8 cellular contexts compared by ENCODE assay signal in genomic region chr6:142207265-142207877, GRCh38.
A peak's percentile ranks its signal among the peaks of the same experiment; 100 is the strongest.
DNase-seq lines count a peak whose midpoint lies in the region; ATAC-seq and TF ChIP-seq lines count a peak whose summit lies in the region.

No MANE protein-coding gene starts in this region.

- H3K4me3 ChIP-seq in GM12864 (ENCODE audit: low read depth, low read length), result no peak overlapping the region
- no peak overlapping the region for H3K4me3 ChIP-seq in psoas muscle

- H3K27me3 Mint-ChIP-seq in activated T-cell treated with anti-CD3 and anti-CD28 coated beads, Interleukin-2, amount 50 U/mL, for 24 hours, result no peaks in the 10 kb centered on the region

- H3K27ac ChIP-seq in foreskin keratinocyte (no peak overlapping the region), psoas muscle (no peak overlapping the region)

- ATAC-seq in HG02588 (IDR thresholded peaks at IDR 0.05; ENCODE audit: unreplicated experiment) (peak; percentile 62), foreskin keratinocyte (peak; percentile 77), psoas muscle (peak; percentile 56 to 91 (median 79))

- H3K27me3 ChIP-seq in foreskin keratinocyte (no peaks in the 10 kb centered on the region), psoas muscle (ENCODE audit: insufficient read depth in 3 of 3, low read length in 2 of 3) (no peaks in the 10 kb centered on the region)

- H3K4me1 ChIP-seq in foreskin keratinocyte (no peaks in the 10 kb centered on the region), psoas muscle (no peaks in the 10 kb centered on the region)

- TF ChIP-seq CTCF in GM12864 (IDR thresholded peaks at IDR 0.05; ENCODE audit: low read depth, low read length, missing control alignments), result peak; percentile 79
- peak; percentile 87 for TF ChIP-seq CTCF in foreskin keratinocyte (conservative IDR thresholded peaks at IDR 0.05)
- TF ChIP-seq CTCF in psoas muscle (IDR thresholded peaks at IDR 0.05), result peak; percentile 65

- 61 to 70% (median 63%) methylated on average over 4 of the region's 4 CpGs for WGBS in psoas muscle, 3 donors

- peaks cover 3 to 38% of the 10 kb centered on the region in 2 donors for H3K36me3 ChIP-seq in psoas muscle (ENCODE audit: insufficient read depth in 1 of 2, low read depth in 1 of 2)

- no peak overlapping the region for H3K4me3 Mint-ChIP-seq in activated T-cell treated with anti-CD3 and anti-CD28 coated beads, Interleukin-2, amount 50 U/mL, for 24 hours

- no peaks in the 10 kb centered on the region for H3K9me3 ChIP-seq in psoas muscle

- no peak overlapping the region for H3K27ac Mint-ChIP-seq in activated T-cell treated with anti-CD3 and anti-CD28 coated beads, Interleukin-2, amount 50 U/mL, for 24 hours

- peaks cover 3% of the 10 kb centered on the region for H3K9me3 Mint-ChIP-seq in activated T-cell treated with anti-CD3 and anti-CD28 coated beads, Interleukin-2, amount 50 U/mL, for 24 hours

- H3K4me1 Mint-ChIP-seq in activated T-cell treated with anti-CD3 and anti-CD28 coated beads, Interleukin-2, amount 50 U/mL, for 24 hours (ENCODE audit: low read depth), result no peaks in the 10 kb centered on the region

- DNase-seq in GM12864 (ENCODE audit: low read depth) (peak; percentile 13), NCI-H748 (lab: John Stamatoyannopoulos, UW; ENCODE audit: unreplicated experiment) (peak; percentile 67), foreskin keratinocyte (peak in 1 of 2 donors; percentile 27), psoas muscle (peak in 1 of 2 donors; percentile 52), posterior vena cava (ENCODE audit: low spot score) (no peak), NCI-H446 treated with DMSO at 0.1 percent for 48 hours (lab: John Stamatoyannopoulos, UW) (no peak)
- peak; percentile 49 for DNase-seq in activated T-cell treated with anti-CD3 and anti-CD28 coated beads, Interleukin-2, amount 50 U/mL, for 24 hours

- H3K36me3 Mint-ChIP-seq in activated T-cell treated with anti-CD3 and anti-CD28 coated beads, Interleukin-2, amount 50 U/mL, for 24 hours (ENCODE audit: low read depth), result peaks cover 82% of the 10 kb centered on the region

- intact Hi-C loops in psoas muscle (cut with DNase I) (loop anchor here (2.0 to 5.0 kb wide), 2 partner anchors 60 to 61 kb away; partner anchors contain the start of genes NMBR (in 2 of the 2) and VTA1 (in 2 of the 2)), posterior vena cava (cut with DNase I) (no loop called here)

Comparison
In these comparisons a context has a peak if more than half of its experiments do, and no peak if none do; other contexts are left out.
1. DNase-seq: peak in GM12864 (single experiment), NCI-H748 (single experiment) and activated T-cell treated with anti-CD3 and anti-CD28 coated beads, Interleukin-2, amount 50 U/mL, for 24 hours (single experiment); none in posterior vena cava (single experiment) and NCI-H446 treated with DMSO at 0.1 percent for 48 hours (single experiment).
2. intact Hi-C loops: an anchor here in psoas muscle (2.0 to 5.0 kb wide); none called in posterior vena cava.
3. Peak in every context shown above with its lines, with median percentiles within 50 percentile points of each other: CTCF ChIP-seq and ATAC-seq.